Comparison of ENCODE assay signal across 8 cellular contexts in the genomic region with DNA sequence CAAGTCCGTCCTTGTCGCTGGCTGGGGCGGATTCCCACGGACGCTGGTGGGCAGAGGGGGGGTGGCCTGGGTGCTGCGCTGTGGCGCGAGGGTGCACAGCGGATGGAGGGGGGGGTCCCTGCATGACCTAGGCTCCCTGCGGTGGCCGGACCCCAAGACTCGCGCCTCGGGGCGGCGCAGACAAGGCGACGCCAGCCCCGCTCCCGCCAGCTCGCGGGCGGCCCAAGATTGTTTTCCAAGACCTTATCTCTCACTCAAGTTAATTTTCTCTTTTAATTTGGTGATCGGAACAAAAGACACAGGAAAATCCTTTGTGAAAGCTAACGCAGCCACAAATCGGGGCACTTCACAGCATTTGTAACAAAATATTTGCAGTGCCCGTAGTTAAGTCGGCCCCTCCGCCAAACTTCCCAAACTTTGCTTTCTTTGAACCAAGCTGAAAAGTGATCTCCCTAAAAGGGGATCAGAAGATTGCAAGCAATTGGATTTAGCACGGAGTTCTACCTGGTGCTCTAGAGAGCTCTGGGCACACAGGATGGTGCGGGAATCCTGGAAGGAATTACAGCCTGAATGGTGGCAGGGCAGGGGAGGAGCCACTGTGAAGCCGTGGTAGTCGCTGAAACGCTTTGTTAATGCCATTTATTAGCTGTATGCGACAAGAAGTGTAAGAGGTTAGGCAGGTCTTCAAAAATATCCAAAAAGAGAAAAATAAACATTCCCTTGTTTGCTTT. TPM values are rescaled to one million over a fixed set of nuclear protein-coding genes. Genes with fewer than 3 reads are reported as not detected.
DNase-seq lines count a peak whose midpoint lies in the region; ATAC-seq and TF ChIP-seq lines count a peak whose summit lies in the region.

No MANE protein-coding gene starts in this region.

- no peak overlapping the region for H2AFZ ChIP-seq in neural cell (ENCODE audit: low read depth, low read length)

- no peaks in the 10 kb centered on the region for H3F3A ChIP-seq in neural cell (ENCODE audit: insufficient read depth, low read length, poor library complexity, severe bottlenecking)

- no peaks in the 10 kb centered on the region for H3K9me2 ChIP-seq in neural cell (ENCODE audit: insufficient read depth, low read length)

- peak overlapping the region; percentile 23 for H3K4me2 ChIP-seq in neural cell (ENCODE audit: low read length)

- no peak overlapping the region for H3K27ac ChIP-seq in neural cell (ENCODE audit: low read length)

- no peak for TF ChIP-seq EP300 in neural cell (conservative IDR thresholded peaks at IDR 0.05; ENCODE audit: poor library complexity, severe bottlenecking)

- no peak overlapping the region for H3K9ac ChIP-seq in neural cell (ENCODE audit: low read length)

- H3K27me3 ChIP-seq in neural cell (ENCODE audit: insufficient read depth, low read depth, low read length): peaks cover 24% of the 10 kb centered on the region

- DNase-seq in ELF-1 (ENCODE audit: low read depth, low spot score): peak; percentile 60
- DNase-seq in NCI-H82 treated with DMSO at 0.1 percent for 48 hours (lab: John Stamatoyannopoulos, UW; ENCODE audit: unreplicated experiment): peak; percentile 12
- DNase-seq in epithelial cell of esophagus (ENCODE audit: low read depth): no peak
- DNase-seq in OCI-M1 (lab: John Stamatoyannopoulos, UW): no peak
- DNase-seq in middle frontal gyrus (ENCODE audit: extremely low spot score, low spot score): no peak

- H3K4me3 ChIP-seq in epithelial cell of esophagus (ENCODE audit: low read length) (peak overlapping the region; percentile 36), neural cell (ENCODE audit: low read length) (peak overlapping the region; percentile 74)

- H4K20me1 ChIP-seq in neural cell (ENCODE audit: insufficient read depth): no peaks in the 10 kb centered on the region

- peaks cover 10% of the 10 kb centered on the region for H3K9me3 ChIP-seq in neural cell (ENCODE audit: low read length)

- ATAC-seq in HG03571 (IDR thresholded peaks at IDR 0.05; ENCODE audit: unreplicated experiment): no peak
- ATAC-seq in HG03378 (IDR thresholded peaks at IDR 0.05; ENCODE audit: unreplicated experiment): no peak

- no peaks in the 10 kb centered on the region for H3K36me3 ChIP-seq in neural cell (ENCODE audit: insufficient read depth, low read length)

- no peak for TF ChIP-seq RAD21 in neural cell (conservative IDR thresholded peaks at IDR 0.05)

- no peaks in the 10 kb centered on the region for H3K79me2 ChIP-seq in neural cell (replicated peaks; ENCODE audit: insufficient read depth, low read length)

- TF ChIP-seq CTCF in epithelial cell of esophagus (IDR thresholded peaks at IDR 0.05; ENCODE audit: insufficient read depth, low read depth, low read length, missing control alignments) (no peak), neural cell (IDR thresholded peaks at IDR 0.05; ENCODE audit: poor library complexity, severe bottlenecking) (no peak)

TF ChIP-seq in neural cell, 6 proteins besides CTCF, POLR2A, EP300 and RAD21:
- TF ChIP-seq EZH2 (IDR thresholded peaks at IDR 0.05; ENCODE audit: borderline replicate concordance, insufficient read depth, low read length, poor library complexity, severe bottlenecking) (no peak), TAF1 (IDR thresholded peaks at IDR 0.05; ENCODE audit: low read depth) (no peak), MXI1 (conservative IDR thresholded peaks at IDR 0.05; ENCODE audit: poor library complexity, severe bottlenecking) (no peak), POLR2AphosphoS5 (IDR thresholded peaks at IDR 0.05) (no peak), SMC3 (conservative IDR thresholded peaks at IDR 0.05; ENCODE audit: poor library complexity) (no peak)
- TF ChIP-seq, protein P1, sequence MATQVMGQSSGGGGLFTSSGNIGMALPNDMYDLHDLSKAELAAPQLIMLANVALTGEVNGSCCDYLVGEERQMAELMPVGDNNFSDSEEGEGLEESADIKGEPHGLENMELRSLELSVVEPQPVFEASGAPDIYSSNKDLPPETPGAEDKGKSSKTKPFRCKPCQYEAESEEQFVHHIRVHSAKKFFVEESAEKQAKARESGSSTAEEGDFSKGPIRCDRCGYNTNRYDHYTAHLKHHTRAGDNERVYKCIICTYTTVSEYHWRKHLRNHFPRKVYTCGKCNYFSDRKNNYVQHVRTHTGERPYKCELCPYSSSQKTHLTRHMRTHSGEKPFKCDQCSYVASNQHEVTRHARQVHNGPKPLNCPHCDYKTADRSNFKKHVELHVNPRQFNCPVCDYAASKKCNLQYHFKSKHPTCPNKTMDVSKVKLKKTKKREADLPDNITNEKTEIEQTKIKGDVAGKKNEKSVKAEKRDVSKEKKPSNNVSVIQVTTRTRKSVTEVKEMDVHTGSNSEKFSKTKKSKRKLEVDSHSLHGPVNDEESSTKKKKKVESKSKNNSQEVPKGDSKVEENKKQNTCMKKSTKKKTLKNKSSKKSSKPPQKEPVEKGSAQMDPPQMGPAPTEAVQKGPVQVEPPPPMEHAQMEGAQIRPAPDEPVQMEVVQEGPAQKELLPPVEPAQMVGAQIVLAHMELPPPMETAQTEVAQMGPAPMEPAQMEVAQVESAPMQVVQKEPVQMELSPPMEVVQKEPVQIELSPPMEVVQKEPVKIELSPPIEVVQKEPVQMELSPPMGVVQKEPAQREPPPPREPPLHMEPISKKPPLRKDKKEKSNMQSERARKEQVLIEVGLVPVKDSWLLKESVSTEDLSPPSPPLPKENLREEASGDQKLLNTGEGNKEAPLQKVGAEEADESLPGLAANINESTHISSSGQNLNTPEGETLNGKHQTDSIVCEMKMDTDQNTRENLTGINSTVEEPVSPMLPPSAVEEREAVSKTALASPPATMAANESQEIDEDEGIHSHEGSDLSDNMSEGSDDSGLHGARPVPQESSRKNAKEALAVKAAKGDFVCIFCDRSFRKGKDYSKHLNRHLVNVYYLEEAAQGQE (IDR thresholded peaks at IDR 0.05; ENCODE audit: borderline replicate concordance): no peak

RNA-seq across cellular contexts. Expression of gene ID2, which starts 4.8 kb away (rescaled TPM):
- polyA plus RNA-seq in neural cell: 61.5 and 71.6 TPM in 2 replicates
- polyA minus RNA-seq in neural cell: 28.5 and 31.6 TPM in 2 replicates

Comparison
In these comparisons a context has a peak if more than half of its experiments do, and no peak if none do; other contexts are left out.
1. DNase-seq: peak in ELF-1 (single experiment) and NCI-H82 treated with DMSO at 0.1 percent for 48 hours (single experiment); none in epithelial cell of esophagus (single experiment), OCI-M1 (single experiment) and middle frontal gyrus (single experiment).